2 cellular contexts compared by ENCODE assay signal in the genomic region with DNA sequence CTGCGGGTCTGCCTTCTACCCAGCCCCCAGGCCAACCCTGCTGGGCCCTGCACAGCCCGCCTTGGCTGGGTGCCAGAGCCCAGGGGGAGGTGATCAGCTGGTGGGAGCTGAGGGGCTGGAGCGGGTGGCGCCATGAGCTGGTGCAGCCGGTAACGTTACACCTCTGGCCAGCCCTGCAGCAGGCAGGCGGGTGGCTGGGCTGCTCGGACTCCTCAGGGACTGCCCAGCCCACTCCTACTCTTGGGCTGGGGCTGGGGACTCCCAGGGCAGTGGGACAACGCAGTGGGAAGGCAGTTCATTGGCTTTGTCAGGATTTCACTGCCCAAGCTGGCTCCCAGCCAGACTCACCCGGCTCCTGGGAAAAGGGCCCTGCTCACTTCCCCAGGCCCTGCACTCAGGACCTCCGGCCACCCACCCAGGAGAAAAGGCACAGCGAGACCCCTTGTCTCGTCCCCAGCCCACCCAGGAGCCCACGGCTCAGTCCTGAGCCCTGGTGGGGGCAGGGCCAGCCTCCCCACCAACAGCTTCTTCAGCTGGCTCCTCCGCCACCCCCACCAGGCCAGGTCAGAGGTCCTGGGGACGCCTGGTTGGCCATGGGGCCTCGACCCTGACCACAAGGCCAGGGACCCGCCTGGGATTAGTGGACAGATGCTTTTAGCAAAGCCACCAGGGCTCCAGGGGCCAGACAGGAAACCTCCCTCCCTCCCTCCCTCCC.
A peak's percentile ranks its signal among the peaks of the same experiment; 100 is the strongest.
TF ChIP-seq lines count a peak whose summit lies in the region.

No MANE protein-coding gene starts in this region.

TF ChIP-seq in A549, 52 proteins besides CTCF, POLR2A, EP300 and RAD21:
- no peak for TF ChIP-seq SREBF2 (IDR thresholded peaks at IDR 0.05)
- no peak for TF ChIP-seq KDM5A (IDR thresholded peaks at IDR 0.05)
- TF ChIP-seq ESRRA (IDR thresholded peaks at IDR 0.05; ENCODE audit: borderline replicate concordance, low read length), result no peak
- no peak for TF ChIP-seq NR3C1 (IDR thresholded peaks at IDR 0.05)
- no peak for TF ChIP-seq MYC (IDR thresholded peaks at IDR 0.05; ENCODE audit: borderline replicate concordance, low read length)
- TF ChIP-seq POLR2AphosphoS2 (conservative IDR thresholded peaks at IDR 0.05; ENCODE audit: low read length), result no peak
- no peak for TF ChIP-seq BHLHE40 (IDR thresholded peaks at IDR 0.05; ENCODE audit: low read depth, low read length)

TF ChIP-seq in K562, 482 proteins besides CTCF, POLR2A, EP300 and RAD21:
- peak; percentile 87 for TF ChIP-seq NFIC (IDR thresholded peaks at IDR 0.05)
- TF ChIP-seq, protein P1, sequence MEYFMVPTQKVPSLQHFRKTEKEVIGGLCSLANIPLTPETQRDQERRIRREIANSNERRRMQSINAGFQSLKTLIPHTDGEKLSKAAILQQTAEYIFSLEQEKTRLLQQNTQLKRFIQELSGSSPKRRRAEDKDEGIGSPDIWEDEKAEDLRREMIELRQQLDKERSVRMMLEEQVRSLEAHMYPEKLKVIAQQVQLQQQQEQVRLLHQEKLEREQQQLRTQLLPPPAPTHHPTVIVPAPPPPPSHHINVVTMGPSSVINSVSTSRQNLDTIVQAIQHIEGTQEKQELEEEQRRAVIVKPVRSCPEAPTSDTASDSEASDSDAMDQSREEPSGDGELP (CRISPR knock-in tag; IDR thresholded peaks at IDR 0.05; ENCODE audit: borderline replicate concordance), result peak; percentile 42; the same call in 1 of the 2 replicates
- no peak for TF ChIP-seq ZNF311 (CRISPR knock-in tag; IDR thresholded peaks at IDR 0.05)
- TF ChIP-seq ZNF263 (CRISPR knock-in tag; IDR thresholded peaks at IDR 0.05; ENCODE audit: borderline replicate concordance), result no peak
